ENCODE assay signal across 11 cellular contexts in genomic region chr7:130944997-130945396, GRCh38.
DNase-seq lines count a peak whose midpoint lies in the region; ATAC-seq, FAIRE-seq and TF ChIP-seq lines count a peak whose summit lies in the region.
"Had no signal": no experiment of that assay in that cellular context is flagged by ENCODE, and none has a peak within 500 bp of the region (broad histone marks: within the 10 kb centered on the region; RNA-seq: fewer than 3 reads in every experiment).

No MANE protein-coding gene starts in this region.

- H3K27me3 ChIP-seq in Karpas-422 (ENCODE audit: low read length) = no peaks in the 10 kb centered on the region
- no peaks in the 10 kb centered on the region for H3K27me3 ChIP-seq in skeletal muscle tissue (ENCODE audit: control insufficient read depth in 3 of 3, insufficient read depth in 3 of 3, low read length in 3 of 3)
- H3K27me3 ChIP-seq: brain microvascular endothelial cell had no signal

- H3K4me1 ChIP-seq in Karpas-422 (ENCODE audit: low read length) (peaks cover 68% of the 10 kb centered on the region), skeletal muscle tissue (ENCODE audit: control insufficient read depth in 3 of 3, insufficient read depth in 3 of 3, low read length in 3 of 3) (peaks cover 17 to 46% (median 42%) of the 10 kb centered on the region in 3 donors)

- intact Hi-C loops in MCF 10A (cut with micrococcal nuclease) = no loop called here

- H3K4me2 ChIP-seq in Karpas-422 (ENCODE audit: low read depth, low read length, poor library complexity, severe bottlenecking) = no peak overlapping the region

- no peak for DNase-seq in Karpas-422
- DNase-seq in MCF 10A (ENCODE audit: unreplicated experiment) = no peak
- DNase-seq in DMS153 treated with DMSO at 0.1 percent for 48 hours (lab: John Stamatoyannopoulos, UW; ENCODE audit: unreplicated experiment) = no peak
- DNase-seq in COLO829 (ENCODE audit: low spot score) = no peak
- no peak for DNase-seq in T1000 (lab: John Stamatoyannopoulos, UW)
- DNase-seq: brain microvascular endothelial cell, DMS 273 treated with DMSO at 0.1 percent for 48 hours, SW 1271 had no signal

- no peak for TF ChIP-seq CTCF in MCF 10A (IDR thresholded peaks at IDR 0.05; ENCODE audit: unreplicated experiment)

- H3K9me3 ChIP-seq in Karpas-422 (ENCODE audit: low read length) = no peaks in the 10 kb centered on the region
- H3K9me3 ChIP-seq in skeletal muscle tissue (ENCODE audit: control insufficient read depth in 3 of 3, low read length in 3 of 3) = no peaks in the 10 kb centered on the region

- no peaks in the 10 kb centered on the region for H3K27me3 Mint-ChIP-seq in MCF 10A (ENCODE audit: insufficient read depth, unreplicated experiment)

- BruUV-seq in MCF 10A (replicated peaks; lab: Mats Ljungman, UMichigan) = no TSS peak

- no peak for ATAC-seq in GM21619 (IDR thresholded peaks at IDR 0.05; ENCODE audit: unreplicated experiment)

- H3K27ac Mint-ChIP-seq in MCF 10A (ENCODE audit: low read depth, unreplicated experiment) = peak overlapping the region; percentile 66

- peaks cover 67% of the 10 kb centered on the region for H3K36me3 ChIP-seq in Karpas-422 (ENCODE audit: insufficient read depth, low read length)
- peaks cover 0 to 6% (median 0%) of the 10 kb centered on the region in 3 donors for H3K36me3 ChIP-seq in skeletal muscle tissue (ENCODE audit: control insufficient read depth in 3 of 3, insufficient read depth in 3 of 3, low read length in 3 of 3)
- H3K36me3 ChIP-seq: brain microvascular endothelial cell had no signal

- H3K27ac ChIP-seq in Karpas-422 (ENCODE audit: low read length) (peak overlapping the region; percentile 8; the same call in 1 of the 2 replicates), skeletal muscle tissue (ENCODE audit: low read depth, low read length) (peak overlapping the region; percentile 48)

- FAIRE-seq in G401.6 (lab: Jason Lieb, UNC) = peak; percentile 67

- no peaks in the 10 kb centered on the region for H4K20me1 ChIP-seq in Karpas-422 (ENCODE audit: insufficient read depth, low read depth, low read length)

- POLR2A ChIA-PET in MCF 10A (lab: Yijun Ruan, JAX) = interaction anchor here (0.7 to 8.3 kb wide), 12 partner anchors 14 to 382 kb away, joined by 3 to 178 read pairs (median 6); partner anchors contain the start of gene MKLN1

- no peaks in the 10 kb centered on the region for H3K9me2 ChIP-seq in Karpas-422 (replicated peaks; ENCODE audit: insufficient read depth, low read length)

- H2AFZ ChIP-seq in Karpas-422 (ENCODE audit: low read length) = no peak overlapping the region

- H3K4me3 Mint-ChIP-seq in MCF 10A (ENCODE audit: unreplicated experiment) = no peak overlapping the region

- peaks cover 67% of the 10 kb centered on the region for H3K36me3 Mint-ChIP-seq in MCF 10A (ENCODE audit: insufficient read depth, unreplicated experiment)

- H3K4me3 ChIP-seq in Karpas-422 (ENCODE audit: low read length) (no peak overlapping the region), skeletal muscle tissue (ENCODE audit: low read length in 3 of 3) (no peak overlapping the region)

- H3K9ac ChIP-seq in Karpas-422 (ENCODE audit: low read length) = no peak overlapping the region
- peak overlapping the region in 2 of 3 donors; percentile 1 to 58 for H3K9ac ChIP-seq in skeletal muscle tissue (ENCODE audit: low read depth in 1 of 3, low read length in 3 of 3)

- CTCF ChIA-PET in MCF 10A (lab: Yijun Ruan, JAX) = interaction anchor here (1.1 to 7.6 kb wide), 6 partner anchors 14 to 62 kb away, joined by 3 to 87 read pairs (median 12); no protein-coding TSS in a partner anchor

- peaks cover 99% of the 10 kb centered on the region for H3K79me2 ChIP-seq in Karpas-422 (ENCODE audit: low read length)

- no peaks in the 10 kb centered on the region for H3K9me3 Mint-ChIP-seq in MCF 10A (ENCODE audit: unreplicated experiment)

- H3K4me1 Mint-ChIP-seq in MCF 10A (ENCODE audit: insufficient read depth, unreplicated experiment) = peaks cover 56% of the 10 kb centered on the region
